ENCODE assay signal across 11 cellular contexts in the genomic region with DNA sequence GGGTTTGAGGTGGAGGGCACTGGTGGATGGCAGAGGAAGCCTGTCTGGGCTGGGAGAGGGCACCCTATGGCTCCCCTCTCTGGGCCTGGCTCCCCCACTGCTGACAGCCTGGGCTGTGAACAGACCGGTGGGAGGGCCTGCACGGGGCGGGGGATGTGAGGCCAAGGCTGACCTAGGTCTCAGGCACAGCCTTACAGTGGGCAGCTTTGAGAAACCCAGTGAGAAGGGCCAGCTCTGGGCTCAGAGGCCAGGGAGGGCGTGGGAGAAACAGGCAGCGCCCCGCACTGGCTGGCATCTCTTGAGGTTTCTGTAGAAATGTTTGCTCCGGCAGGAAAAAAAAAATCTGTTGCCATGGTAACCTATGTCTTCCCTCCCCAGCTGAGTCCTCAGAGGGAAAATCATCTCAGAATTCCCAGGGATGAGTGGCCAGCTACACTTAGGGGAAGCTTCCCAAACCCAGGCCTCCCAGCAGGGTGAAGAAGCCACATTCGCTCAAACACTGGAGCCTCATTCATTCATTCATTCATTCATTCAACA.
DNase-seq lines count a peak whose midpoint lies in the region; ATAC-seq and TF ChIP-seq lines count a peak whose summit lies in the region.
"Had no signal": no experiment of that assay in that cellular context is flagged by ENCODE, and none has a peak within 500 bp of the region (broad histone marks: within the 10 kb centered on the region; RNA-seq: fewer than 3 reads in every experiment).

No MANE protein-coding gene starts in this region.

- POLR2A ChIA-PET in CD8-positive, alpha-beta memory T cell (lab: Charles Lee): interaction anchor here (1.0 kb wide), 1 partner anchor 11 kb away, joined by 6 read pairs; no protein-coding TSS in a partner anchor

- peak overlapping the region in 2 of 8 donors; percentile 57 for H3K27ac Mint-ChIP-seq in CD8-positive, alpha-beta memory T cell
- H3K27ac Mint-ChIP-seq: activated T-helper 2 cell treated with anti-CD3 and anti-CD28 coated beads, Interferon-gamma antibody, Interleukin-2, Interleukin-4, amounts not matched to agents 10 μg/mL and 5 μg/mL and 100 μg/mL, durations not matched to agents 14 hours and 24 hours and 36 hours had no signal

- CTCF ChIA-PET in CD8-positive, alpha-beta memory T cell (lab: Charles Lee): interaction anchor here (1.7 to 2.7 kb wide), 3 partner anchors 14 to 23 kb away, joined by 8 to 14 read pairs (median 8); no protein-coding TSS in a partner anchor

- in situ Hi-C loops in SK-MEL-5 (cut with HindIII; ENCODE audit: low pct_unique_long_range_greater_than_20kb, low sequenced_read_pairs): no loop called here

- H3K27ac ChIP-seq in CD8-positive, alpha-beta memory T cell (ENCODE audit: low read depth, low read length): no peak overlapping the region
- H3K27ac ChIP-seq: PC-9 had no signal

- no peak for TF ChIP-seq CTCF in foreskin fibroblast (IDR thresholded peaks at IDR 0.05; ENCODE audit: low read depth, low read length)
- peak; percentile 41 for TF ChIP-seq CTCF in retinal pigment epithelial cell (conservative IDR thresholded peaks at IDR 0.05; ENCODE audit: low read depth, low read length)

- H3K4me3 ChIP-seq in foreskin fibroblast (ENCODE audit: low read depth in 1 of 2, low read length in 2 of 2) (no peak overlapping the region), retinal pigment epithelial cell (ENCODE audit: low read length) (no peak overlapping the region)
- H3K4me3 ChIP-seq in CD8-positive, alpha-beta memory T cell (ENCODE audit: low read length): no peak overlapping the region
- H3K4me3 ChIP-seq: PC-9 had no signal

- ATAC-seq in HG02759 (IDR thresholded peaks at IDR 0.05; ENCODE audit: unreplicated experiment) (no peak), GM18505 (IDR thresholded peaks at IDR 0.05; ENCODE audit: unreplicated experiment) (no peak), HG02763 (IDR thresholded peaks at IDR 0.05; ENCODE audit: unreplicated experiment) (no peak)

- H3K4me1 ChIP-seq in CD8-positive, alpha-beta memory T cell (ENCODE audit: insufficient read depth, low read length): peaks cover 15% of the 10 kb centered on the region

- no peaks in the 10 kb centered on the region for H3K9me3 Mint-ChIP-seq in CD8-positive, alpha-beta memory T cell
- H3K9me3 Mint-ChIP-seq: activated T-helper 2 cell treated with anti-CD3 and anti-CD28 coated beads, Interferon-gamma antibody, Interleukin-2, Interleukin-4, amounts not matched to agents 10 μg/mL and 5 μg/mL and 100 μg/mL, durations not matched to agents 14 hours and 24 hours and 36 hours had no signal

- H3K27me3 Mint-ChIP-seq in CD8-positive, alpha-beta memory T cell: peaks cover 0 to 1% of the 10 kb centered on the region in 2 donors

- no peaks in the 10 kb centered on the region for H3K9me3 ChIP-seq in CD8-positive, alpha-beta memory T cell (ENCODE audit: low read length)

- TF ChIP-seq POLR2A in GM18505 (IDR thresholded peaks at IDR 0.05; ENCODE audit: borderline replicate concordance, extremely low read depth, insufficient read depth, insufficient read length): no peak

- DNase-seq in GM04504 (ENCODE audit: low read depth): peak; percentile 68
- DNase-seq in SK-MEL-5 (ENCODE audit: low read depth, low spot score): peak; percentile 38
- DNase-seq in foreskin fibroblast: peak; percentile 58 to 68
- DNase-seq in retinal pigment epithelial cell (ENCODE audit: low read depth): peak; percentile 69
- no peak for DNase-seq in CD8-positive, alpha-beta memory T cell
- DNase-seq: stimulated activated CD4-positive, alpha-beta T cell treated with anti-CD3 and anti-CD28 coated beads, Interleukin-2, amount 100 ng/mL, for 48 hours had no signal

- no peak overlapping the region for H3K4me3 Mint-ChIP-seq in CD8-positive, alpha-beta memory T cell

- no peaks in the 10 kb centered on the region for H3K27me3 ChIP-seq in CD8-positive, alpha-beta memory T cell (ENCODE audit: insufficient read depth, low read length, poor library complexity, severe bottlenecking)

- peaks cover 10 to 17% (median 12%) of the 10 kb centered on the region in 3 donors for H3K4me1 Mint-ChIP-seq in CD8-positive, alpha-beta memory T cell

- no peaks in the 10 kb centered on the region for H3K36me3 ChIP-seq in CD8-positive, alpha-beta memory T cell (ENCODE audit: insufficient read depth, low read length)

- peaks cover 0 to 1% (median 0%) of the 10 kb centered on the region in 3 donors for H3K36me3 Mint-ChIP-seq in CD8-positive, alpha-beta memory T cell

Comparison
In these comparisons a context has a peak if more than half of its experiments do, and no peak if none do; other contexts are left out.
1. DNase-seq: peak in GM04504 (single experiment), SK-MEL-5 (single experiment), foreskin fibroblast (2 of 2) and retinal pigment epithelial cell (single experiment); none in CD8-positive, alpha-beta memory T cell (0 of 5).